In the genomic region with DNA sequence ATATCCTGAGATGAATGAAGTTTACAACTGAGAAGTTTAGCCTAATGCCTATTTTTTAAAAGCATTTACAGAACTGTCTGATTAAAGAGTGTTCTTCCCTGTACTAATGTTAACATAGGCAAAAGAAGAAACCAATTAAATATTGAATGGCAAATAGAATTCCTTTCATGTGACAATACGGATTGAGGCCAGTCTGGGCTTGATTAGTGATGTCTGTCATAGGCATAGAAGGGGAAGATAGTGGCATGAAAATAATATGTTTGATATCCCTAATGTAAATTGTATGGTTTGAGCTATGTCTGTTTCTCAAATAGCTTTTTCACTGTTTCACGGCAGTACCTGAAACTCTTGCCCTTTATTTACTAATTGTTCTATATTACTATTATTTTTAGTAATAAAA, we compare ENCODE assay signal across 34 cellular contexts.
"Had no signal": no experiment of that assay in that cellular context is flagged by ENCODE, and none has a peak within 500 bp of the region (broad histone marks: within the 10 kb centered on the region; RNA-seq: fewer than 3 reads in every experiment).

No MANE protein-coding gene starts in this region.

- H3K27ac ChIP-seq: adrenal gland, ascending aorta, body of pancreas, brain microvascular endothelial cell, breast epithelium, cardiac muscle cell had no signal

- H3K4me1 ChIP-seq: adrenal gland, ascending aorta, body of pancreas, breast epithelium had no signal

- H3K36me3 ChIP-seq: adrenal gland, ascending aorta, brain microvascular endothelial cell, breast epithelium, cardiac muscle cell had no signal

- DNase-seq: activated effector memory CD4-positive, alpha-beta T cell treated with anti-CD3 and anti-CD28 coated beads, Interleukin-2, amount 50 U/mL, for 16 hours; activated effector memory CD4-positive, alpha-beta T cell treated with Interleukin-2 at 50 U/mL for 16 hours; activated gamma-delta T cell; activated gamma-delta T cell treated with Interleukin-2 at 50 U/mL for 16 hours; activated naive CD4-positive, alpha-beta T cell; activated naive CD4-positive, alpha-beta T cell treated with anti-CD3 and anti-CD28 coated beads for 36 hours; activated naive CD4-positive, alpha-beta T cell treated with anti-CD3 and anti-CD28 coated beads, Interleukin-2, amount 10 ng/mL, durations not matched to agents 7 days and 5 days; activated naive CD4-positive, alpha-beta T cell treated with anti-CD3 and anti-CD28 coated beads, Interleukin-2, amount 50 U/mL, for 16 hours; activated naive CD4-positive, alpha-beta T cell treated with Interleukin-2 at 50 U/mL for 16 hours; activated naive CD8-positive, alpha-beta T cell treated with anti-CD3 and anti-CD28 coated beads for 36 hours; activated naive CD8-positive, alpha-beta T cell treated with anti-CD3 and anti-CD28 coated beads, Interleukin-2, amount 10 ng/mL, durations not matched to agents 7 days and 5 days; activated naive CD8-positive, alpha-beta T cell treated with anti-CD3 and anti-CD28 coated beads, Interleukin-2, amount 50 U/mL, for 24 hours; activated T-cell treated with anti-CD3 and anti-CD28 coated beads for 4 hours; activated T-cell treated with anti-CD3 and anti-CD28 coated beads, Interleukin-2, amount 50 U/mL, for 1 hour; activated T-cell treated with anti-CD3 and anti-CD28 coated beads, Interleukin-2, amount 50 U/mL, for 24 hours; activated T-cell treated with anti-CD3 and anti-CD28 coated beads, Interleukin-2, amount 50 U/mL, for 4 hours; activated T-cell treated with anti-CD3 and anti-CD28 coated beads, Interleukin-2, amount 50 U/mL, for 48 hours; activated T-cell treated with anti-CD3 and anti-CD28 coated beads, Interleukin-2, amount 50 U/mL, for 72 hours; adrenal gland; amniotic stem cell; amygdala; anterior cingulate cortex; body of pancreas; brain microvascular endothelial cell; caudate nucleus; central memory CD4-positive, alpha-beta T cell; cerebellar nuclear complex had no signal

- H3K27me3 ChIP-seq: ascending aorta, body of pancreas, brain microvascular endothelial cell, breast epithelium, cardiac muscle cell had no signal

- FAIRE-seq: astrocyte, bronchial epithelial cell had no signal

- ATAC-seq: activated naive CD4-positive, alpha-beta T cell treated with anti-CD3 and anti-CD28 coated beads, Interleukin-2, amount 50 U/mL, for 72 hours; activated naive CD8-positive, alpha-beta T cell treated with anti-CD3 and anti-CD28 coated beads, Interleukin-2, amount 50 U/mL, for 24 hours; activated T-cell treated with anti-CD3 and anti-CD28 coated beads, Interleukin-2, amount 50 U/mL, for 4 hours; activated T-cell treated with anti-CD3 and anti-CD28 coated beads, Interleukin-2, amount 50 U/mL, for 72 hours; activated T-helper 17 cell treated with anti-CD3 and anti-CD28 coated beads, Interleukin-2, amount 50 U/mL, for 72 hours; body of pancreas had no signal

- H3K9me3 ChIP-seq: ascending aorta, body of pancreas, breast epithelium had no signal

- H3K4me3 ChIP-seq: adrenal gland, ascending aorta, body of pancreas, breast epithelium, cardiac muscle cell had no signal
